14 cellular contexts compared by ENCODE assay signal in genomic region chr7:57305192-57305748, GRCh38.
DNase-seq lines count a peak whose midpoint lies in the region; ATAC-seq and TF ChIP-seq lines count a peak whose summit lies in the region.
"Had no signal": no experiment of that assay in that cellular context is flagged by ENCODE, and none has a peak within 500 bp of the region (broad histone marks: within the 10 kb centered on the region; RNA-seq: fewer than 3 reads in every experiment).

No MANE protein-coding gene starts in this region.

- DNase-seq in DMS53 treated with DMSO at 0.1 percent for 48 hours (lab: John Stamatoyannopoulos, UW; ENCODE audit: unreplicated experiment) (peak; percentile 1), HCT116 (ENCODE audit: low read depth, low spot score) (no peak), T-helper 17 cell (no peak), iPS-NIHi7 (ENCODE audit: extremely low spot score) (peak; percentile 10), NOMO-1 treated with dmso at 0.1 percent for 144 hours (lab: John Stamatoyannopoulos, UW; ENCODE audit: unreplicated experiment) (no peak), COLO668 (lab: John Stamatoyannopoulos, UW; ENCODE audit: unreplicated experiment) (no peak)
- DNase-seq: activated CD4-positive, alpha-beta memory T cell treated with anti-CD3 and anti-CD28 coated beads for 36 hours; CD4-positive, alpha-beta memory T cell; cortex of kidney; SIG-M5; thyroid gland had no signal

- H3K27me3 ChIP-seq in HCT116 (ENCODE audit: insufficient read depth, low read length): no peaks in the 10 kb centered on the region
- H3K27me3 ChIP-seq: thyroid gland had no signal

- BruUV-seq in HCT116 (replicated peaks; lab: Mats Ljungman, UMichigan): no TSS peak

- no peak overlapping the region for H3K27ac Mint-ChIP-seq in T-helper 17 cell
- H3K27ac Mint-ChIP-seq: activated CD4-positive, alpha-beta memory T cell treated with anti-CD3 and anti-CD28 coated beads for 36 hours; activated naive CD4-positive, alpha-beta T cell treated with anti-CD3 and anti-CD28 coated beads, Interleukin-2, amount 50 U/mL, for 24 hours; CD4-positive, alpha-beta memory T cell had no signal

- H3K36me3 Mint-ChIP-seq in T-helper 17 cell (ENCODE audit: low read depth): no peaks in the 10 kb centered on the region
- H3K36me3 Mint-ChIP-seq: CD4-positive, alpha-beta memory T cell had no signal

- H4K20me1 ChIP-seq in HCT116 (ENCODE audit: insufficient read depth): no peaks in the 10 kb centered on the region

- H2AFZ ChIP-seq in HCT116 (ENCODE audit: low read depth, low read length, poor library complexity, severe bottlenecking): no peak overlapping the region

- H3K27ac ChIP-seq in HCT116 (ENCODE audit: low read depth, low read length): no peak overlapping the region
- H3K27ac ChIP-seq: thyroid gland had no signal

- RAD21 ChIA-PET in HCT116 (lab: Charles Lee; ENCODE audit: low non-redundant PET in 1 of 2, low total read pairs in 2 of 2, uncharacterized antibody in 2 of 2, unreplicated experiment in 2 of 2): no interaction called here

- no peaks in the 10 kb centered on the region for H3K36me3 ChIP-seq in HCT116 (ENCODE audit: control insufficient read depth in 1 of 2, insufficient read depth in 2 of 2, low read length in 2 of 2)
- H3K36me3 ChIP-seq: thyroid gland had no signal

- no peak for TF ChIP-seq RAD21 in HCT116 (IDR thresholded peaks at IDR 0.05; ENCODE audit: low read depth)

- H3K9me2 ChIP-seq in HCT116 (ENCODE audit: insufficient read depth): no peaks in the 10 kb centered on the region

- POLR2A ChIA-PET in HCT116 (lab: Charles Lee): no interaction called here

- no peaks in the 10 kb centered on the region for H3K27me3 Mint-ChIP-seq in T-helper 17 cell
- H3K27me3 Mint-ChIP-seq: activated CD4-positive, alpha-beta memory T cell treated with anti-CD3 and anti-CD28 coated beads for 36 hours; activated naive CD4-positive, alpha-beta T cell treated with anti-CD3 and anti-CD28 coated beads, Interleukin-2, amount 50 U/mL, for 24 hours; CD4-positive, alpha-beta memory T cell had no signal

- no peaks in the 10 kb centered on the region for H3K4me1 ChIP-seq in HCT116 (ENCODE audit: control insufficient read depth in 1 of 2, insufficient read depth in 2 of 2, low read length in 2 of 2)
- H3K4me1 ChIP-seq: thyroid gland had no signal

- no peak overlapping the region for H3K9ac ChIP-seq in HCT116 (ENCODE audit: low read length)

- peaks cover 0 to 12% of the 10 kb centered on the region in 2 experiments; a peak in 2 of 4 replicates for H3K9me3 ChIP-seq in HCT116 (ENCODE audit: control insufficient read depth in 1 of 2, insufficient read depth in 1 of 2, low read depth in 1 of 2, low read length in 2 of 2)
- H3K9me3 ChIP-seq in T-helper 17 cell (ENCODE audit: control insufficient read depth, low read length, poor library complexity, severe bottlenecking): no peaks in the 10 kb centered on the region
- H3K9me3 ChIP-seq: thyroid gland had no signal

- H3K4me3 Mint-ChIP-seq in T-helper 17 cell: no peak overlapping the region
- H3K4me3 Mint-ChIP-seq: activated CD4-positive, alpha-beta memory T cell treated with anti-CD3 and anti-CD28 coated beads for 36 hours; activated naive CD4-positive, alpha-beta T cell treated with anti-CD3 and anti-CD28 coated beads, Interleukin-2, amount 50 U/mL, for 24 hours; CD4-positive, alpha-beta memory T cell had no signal

- intact Hi-C loops in HCT116 (cut with micrococcal nuclease): no loop called here

- no peaks in the 10 kb centered on the region for H3K79me2 ChIP-seq in HCT116 (ENCODE audit: insufficient read depth, low read length)

- CTCF ChIA-PET in HCT116 (lab: Charles Lee): no interaction called here

- no peak overlapping the region for H3K4me3 ChIP-seq in HCT116 (replicated peaks in 1 of 2; ENCODE audit: low read depth in 1 of 2, low read length in 2 of 2)
- H3K4me3 ChIP-seq: thyroid gland had no signal

- H3K4me2 ChIP-seq in HCT116 (ENCODE audit: low read length): no peak overlapping the region

- peak in 2 of 3 experiments; percentile 28 to 34; a peak in 3 of 6 replicates for TF ChIP-seq CTCF in HCT116 (IDR thresholded peaks at IDR 0.05 in 2 of 3, conservative IDR thresholded peaks at IDR 0.05 in 1 of 3; ENCODE audit: borderline replicate concordance in 1 of 3, insufficient read depth in 1 of 3, low read depth in 2 of 3, low read length in 2 of 3)

- H3K4me1 Mint-ChIP-seq in T-helper 17 cell: no peaks in the 10 kb centered on the region
- H3K4me1 Mint-ChIP-seq: activated naive CD4-positive, alpha-beta T cell treated with anti-CD3 and anti-CD28 coated beads, Interleukin-2, amount 50 U/mL, for 24 hours; CD4-positive, alpha-beta memory T cell had no signal

- ATAC-seq in HCT116 (peak; percentile 52; the same call in 1 of the 2 replicates), T-helper 17 cell (peak; percentile 42), HG03342 (IDR thresholded peaks at IDR 0.05; ENCODE audit: unreplicated experiment) (no peak), GM18519 (IDR thresholded peaks at IDR 0.05; ENCODE audit: low FRiP score, unreplicated experiment) (no peak)

- no peak for TF ChIP-seq POLR2A in HCT116 (IDR thresholded peaks at IDR 0.05; ENCODE audit: borderline replicate concordance, extremely low read depth, insufficient read depth, insufficient read length)

TF ChIP-seq in HCT116, 20 proteins besides CTCF, POLR2A, EP300 and RAD21 (continues in another document):
- TF ChIP-seq MAX (IDR thresholded peaks at IDR 0.05): no peak
- TF ChIP-seq SRF (IDR thresholded peaks at IDR 0.05; ENCODE audit: low read depth): no peak
- TF ChIP-seq EZH2 (IDR thresholded peaks at IDR 0.05): no peak
- no peak for TF ChIP-seq YY1 (IDR thresholded peaks at IDR 0.05; ENCODE audit: extremely low read depth, insufficient replicate concordance, low read depth, low read length)
- TF ChIP-seq EZH2phosphoT487 (IDR thresholded peaks at IDR 0.05; ENCODE audit: borderline replicate concordance): no peak
- TF ChIP-seq ZFX (IDR thresholded peaks at IDR 0.05): no peak
- TF ChIP-seq ELF1 (IDR thresholded peaks at IDR 0.05; ENCODE audit: borderline replicate concordance, low read depth): no peak
- TF ChIP-seq POLR2AphosphoS5 (IDR thresholded peaks at IDR 0.05; ENCODE audit: low read depth, low read length): no peak
- TF ChIP-seq EGR1 (IDR thresholded peaks at IDR 0.05; ENCODE audit: low read depth): no peak
- TF ChIP-seq SIN3A (IDR thresholded peaks at IDR 0.05; ENCODE audit: low read depth): no peak
- TF ChIP-seq REST (IDR thresholded peaks at IDR 0.05; ENCODE audit: low read depth): no peak
- no peak for TF ChIP-seq FOSL1 (IDR thresholded peaks at IDR 0.05; ENCODE audit: low read depth)
- no peak for TF ChIP-seq SP1 (IDR thresholded peaks at IDR 0.05; ENCODE audit: low read depth)
- TF ChIP-seq TCF7L2 (IDR thresholded peaks at IDR 0.05; ENCODE audit: borderline replicate concordance, extremely low read depth, insufficient read depth, insufficient read length): no peak
- TF ChIP-seq ZNF274 (IDR thresholded peaks at IDR 0.05; ENCODE audit: low read depth, low read length): no peak
- no peak for TF ChIP-seq JUND (IDR thresholded peaks at IDR 0.05)
- no peak for TF ChIP-seq ATF3 (IDR thresholded peaks at IDR 0.05)
- no peak for TF ChIP-seq CBX3 (IDR thresholded peaks at IDR 0.05; ENCODE audit: low read depth)

Comparison
In these comparisons a context has a peak if more than half of its experiments do, and no peak if none do; other contexts are left out.
1. DNase-seq: peak in DMS53 treated with DMSO at 0.1 percent for 48 hours (single experiment) and iPS-NIHi7 (single experiment); none in HCT116 (single experiment), T-helper 17 cell (0 of 3), NOMO-1 treated with dmso at 0.1 percent for 144 hours (single experiment) and COLO668 (single experiment).
2. ATAC-seq: peak in HCT116 (single experiment) and T-helper 17 cell (single experiment); none in HG03342 (single experiment) and GM18519 (single experiment).